ENCODE assay signal across 9 cellular contexts in the genomic region with DNA sequence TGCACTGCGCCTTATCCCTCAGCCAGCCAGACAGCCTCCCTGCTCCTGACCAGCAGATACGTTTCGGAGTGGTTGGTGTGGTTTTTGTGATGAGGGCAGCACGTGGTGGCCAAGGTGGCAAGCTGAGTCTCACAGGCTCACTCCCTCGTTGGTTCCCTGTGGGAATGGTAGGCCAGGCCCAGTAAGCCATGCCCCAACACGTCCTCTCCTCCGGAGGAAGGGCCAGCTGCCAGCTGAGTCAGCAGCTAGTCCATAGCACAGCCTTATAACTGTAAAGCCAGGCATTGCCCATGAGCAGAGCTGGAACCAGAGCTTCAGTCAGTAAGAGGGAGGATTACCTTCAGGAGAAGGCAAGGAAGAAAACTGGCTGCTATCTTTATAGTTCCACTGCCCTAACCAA.
DNase-seq lines count a peak whose midpoint lies in the region; ATAC-seq and TF ChIP-seq lines count a peak whose summit lies in the region.
"Had no signal": no experiment of that assay in that cellular context is flagged by ENCODE, and none has a peak within 500 bp of the region (broad histone marks: within the 10 kb centered on the region; RNA-seq: fewer than 3 reads in every experiment).

No MANE protein-coding gene starts in this region.

- TF ChIP-seq CTCF in AG04449 (IDR thresholded peaks at IDR 0.05; ENCODE audit: insufficient read depth, low read length, missing control alignments) (no peak), HFF-Myc (IDR thresholded peaks at IDR 0.05; ENCODE audit: low read depth, low read length, missing control alignments) (no peak)

- DNase-seq in AG04449 (ENCODE audit: low read depth, low spot score) (peak; percentile 23), HFF-Myc (ENCODE audit: extremely low read depth, low read depth) (peak; percentile 50), amniotic epithelial cell (ENCODE audit: low read depth) (peak; percentile 84), kidney tubule cell (ENCODE audit: low spot score) (peak; percentile 42), foreskin melanocyte (no peak)
- DNase-seq: stimulated activated CD4-positive, alpha-beta T cell treated with anti-CD3 and anti-CD28 coated beads, Interleukin-1b, Interleukin-23, amount 100 ng/mL, for 48 hours had no signal

- CTCF ChIA-PET in AG04449 (lab: Yijun Ruan, JAX) = interaction anchor here (1.8 kb wide), 1 partner anchor 44 kb away, joined by 8 read pairs; a partner anchor contains a TSS

- H3K4me3 ChIP-seq in AG04449 (ENCODE audit: low read depth, low read length) = no peak overlapping the region
- no peak overlapping the region for H3K4me3 ChIP-seq in HFF-Myc (replicated peaks; ENCODE audit: low read depth, low read length)

- POLR2A ChIA-PET in AG04449 (lab: Yijun Ruan, JAX) = no interaction called here

- no peak for ATAC-seq in GM19035 (IDR thresholded peaks at IDR 0.05; ENCODE audit: unreplicated experiment)
- ATAC-seq in HG02981 (IDR thresholded peaks at IDR 0.05; ENCODE audit: unreplicated experiment) = no peak
- ATAC-seq in HG03159 (IDR thresholded peaks at IDR 0.05; ENCODE audit: unreplicated experiment) = no peak
